In genomic region chr14:60085693-60086092, GRCh38 we compare ENCODE assay signal across 21 cellular contexts.
"Had no signal": no experiment of that assay in that cellular context is flagged by ENCODE, and none has a peak within 500 bp of the region (broad histone marks: within the 10 kb centered on the region; RNA-seq: fewer than 3 reads in every experiment).

No MANE protein-coding gene starts in this region.

- FAIRE-seq: HepG2, RCC 7860 had no signal

- DNase-seq: Kasumi-1, MM.1S, NCI-H1092 treated with DMSO at 0.1 percent for 48 hours, NCI-H1436, NCI-H187, NCI-H2029, NCI-H2081 treated with DMSO at 0.1 percent for 48 hours, NCI-H2171, NCI-H226, NCI-H446, NCI-H510A, NCI-H524 treated with DMSO at 0.1 percent for 48 hours, NCI-H774, Right ventricle myocardium superior, RPMI8226, SIG-M5 had no signal

- ATAC-seq: HepG2 had no signal

- H3K27ac ChIP-seq: KMS-11, SJSA1, SK-N-MC had no signal

- H3K9me3 ChIP-seq: SJSA1 had no signal

- H3K4me2 ChIP-seq: KMS-11 had no signal

- H3K27me3 ChIP-seq: SJSA1 had no signal

- H3K9ac ChIP-seq: KMS-11 had no signal

- H3K36me3 ChIP-seq: SJSA1 had no signal

- H3K4me3 ChIP-seq: SJSA1, SK-N-MC had no signal
